Comparison of ENCODE assay signal across 7 cellular contexts in genomic region chr3:111978493-111978832, GRCh38. TPM values are rescaled to one million over a fixed set of nuclear protein-coding genes. Genes with fewer than 3 reads are reported as not detected.
DNase-seq lines count a peak whose midpoint lies in the region; FAIRE-seq and TF ChIP-seq lines count a peak whose summit lies in the region.

No MANE protein-coding gene starts in this region.

- no peak for FAIRE-seq in keratinocyte (lab: Jason Lieb, UNC)

- H3K27me3 ChIP-seq in HUES64 (ENCODE audit: insufficient read depth, low read length) (no peaks in the 10 kb centered on the region), keratinocyte (ENCODE audit: control insufficient read depth, extremely low read depth, insufficient read depth, low read length) (no peaks in the 10 kb centered on the region), subcutaneous abdominal adipose tissue (ENCODE audit: control insufficient read depth in 5 of 5, insufficient read depth in 4 of 5, low read length in 5 of 5) (no peaks in the 10 kb centered on the region)

- H3K4me3 ChIP-seq in HUES64 (ENCODE audit: low read length) (peak overlapping the region; percentile 96), keratinocyte (ENCODE audit: control insufficient read depth in 2 of 3, extremely low read depth in 1 of 3, insufficient read depth in 2 of 3, low read depth in 1 of 3, low read length in 3 of 3) (peak overlapping the region; percentile 72 to 84 (median 81)), subcutaneous abdominal adipose tissue (ENCODE audit: low read depth in 1 of 5, low read length in 5 of 5) (peak overlapping the region; percentile 86 to 99 (median 98))

- H3K36me3 Mint-ChIP-seq in activated naive CD8-positive, alpha-beta T cell treated with anti-CD3 and anti-CD28 coated beads for 36 hours = peaks cover 15% of the 10 kb centered on the region

- DNase-seq in activated naive CD8-positive, alpha-beta T cell treated with anti-CD3 and anti-CD28 coated beads for 36 hours = no peak
- DNase-seq in keratinocyte (ENCODE audit: low read depth, low spot score) (no peak), ACHN (no peak), G401 (ENCODE audit: low spot score) (no peak), iPS-NIHi11 (ENCODE audit: low spot score) (no peak)

- H3K4me2 ChIP-seq in keratinocyte (ENCODE audit: control insufficient read depth, extremely low read depth, insufficient read depth, low read depth, low read length) = peak overlapping the region; percentile 73

- H3K9me1 ChIP-seq in keratinocyte (ENCODE audit: control insufficient read depth, extremely low read depth, insufficient read depth, low read length) = no peaks in the 10 kb centered on the region

- H3K9me3 ChIP-seq in HUES64 (ENCODE audit: insufficient read depth, low read depth, low read length) = no peaks in the 10 kb centered on the region
- H3K9me3 ChIP-seq in keratinocyte (ENCODE audit: control insufficient read depth, low read depth, low read length) = no peaks in the 10 kb centered on the region
- H3K9me3 ChIP-seq in subcutaneous abdominal adipose tissue (ENCODE audit: control insufficient read depth in 5 of 5, low read length in 5 of 5) = no peaks in the 10 kb centered on the region

- no peaks in the 10 kb centered on the region for H3K27me3 Mint-ChIP-seq in activated naive CD8-positive, alpha-beta T cell treated with anti-CD3 and anti-CD28 coated beads for 36 hours

- H3K27ac Mint-ChIP-seq in activated naive CD8-positive, alpha-beta T cell treated with anti-CD3 and anti-CD28 coated beads for 36 hours = peak overlapping the region; percentile 90

- H3K9ac ChIP-seq in HUES64 (ENCODE audit: low read depth, low read length) (peak overlapping the region; percentile 42; the same call in 1 of the 2 replicates), keratinocyte (ENCODE audit: control insufficient read depth, extremely low read depth, insufficient read depth, low read length) (peak overlapping the region; percentile 84), subcutaneous abdominal adipose tissue (ENCODE audit: low read length in 5 of 5) (peak overlapping the region in 4 of 5 donors; percentile 80 to 87 (median 85))

- in situ Hi-C loops in ACHN (cut with HindIII; ENCODE audit: low pct_ligation_motif_present, low pct_unique_long_range_greater_than_20kb, low sequenced_read_pairs) (no loop called here), G401 (cut with HindIII; ENCODE audit: low sequenced_read_pairs) (no loop called here)

- H3K4me1 ChIP-seq in HUES64 (ENCODE audit: insufficient read depth, low read length) = peaks cover 7% of the 10 kb centered on the region
- peaks cover 8% of the 10 kb centered on the region for H3K4me1 ChIP-seq in keratinocyte (ENCODE audit: control insufficient read depth, extremely low read depth, insufficient read depth, low read length)
- peaks cover 0 to 28% (median 27%) of the 10 kb centered on the region in 5 donors for H3K4me1 ChIP-seq in subcutaneous abdominal adipose tissue (ENCODE audit: control insufficient read depth in 5 of 5, insufficient read depth in 5 of 5, low read length in 5 of 5)

- H3K36me3 ChIP-seq in HUES64 (ENCODE audit: insufficient read depth, low read length) (peaks cover 16% of the 10 kb centered on the region), keratinocyte (ENCODE audit: control insufficient read depth in 2 of 2, extremely low read depth in 1 of 2, insufficient read depth in 2 of 2, low read length in 2 of 2) (peaks cover 4 to 10% of the 10 kb centered on the region in 2 experiments), subcutaneous abdominal adipose tissue (ENCODE audit: control insufficient read depth in 5 of 5, insufficient read depth in 5 of 5, low read length in 5 of 5) (peaks cover 7 to 20% (median 14%) of the 10 kb centered on the region in 5 donors)

- no peaks in the 10 kb centered on the region for H4K20me1 ChIP-seq in keratinocyte (ENCODE audit: control insufficient read depth, extremely low read depth, insufficient read depth, low read length)

- H3K27ac ChIP-seq in HUES64 (ENCODE audit: low read depth, low read length) (no peak overlapping the region), keratinocyte (ENCODE audit: control insufficient read depth, insufficient read depth, low read length) (peak overlapping the region; percentile 68), subcutaneous abdominal adipose tissue (ENCODE audit: low read depth, low read length) (no peak overlapping the region)

- peaks cover 33% of the 10 kb centered on the region for H3K4me1 Mint-ChIP-seq in activated naive CD8-positive, alpha-beta T cell treated with anti-CD3 and anti-CD28 coated beads for 36 hours

- peak overlapping the region; percentile 49 for H2AFZ ChIP-seq in keratinocyte (ENCODE audit: control insufficient read depth, low read length)

- peaks cover 20% of the 10 kb centered on the region for H3K79me2 ChIP-seq in keratinocyte (ENCODE audit: control insufficient read depth, insufficient read depth, low read length)

- whole genome bisulfite sequencing in HUES64 = 25% methylated on average over 17 of the region's 17 CpGs

- H3K9me3 Mint-ChIP-seq in activated naive CD8-positive, alpha-beta T cell treated with anti-CD3 and anti-CD28 coated beads for 36 hours = no peaks in the 10 kb centered on the region

- peak overlapping the region; percentile 86 for H3K4me3 Mint-ChIP-seq in activated naive CD8-positive, alpha-beta T cell treated with anti-CD3 and anti-CD28 coated beads for 36 hours

- dilution Hi-C loops in keratinocyte (cut with MboI; ENCODE audit: extremely low pct_ligation_motif_present, low sequenced_read_pairs) = no loop called here

- no peak for TF ChIP-seq CTCF in keratinocyte (optimal IDR thresholded peaks at IDR 0.05 in 1 of 3, IDR thresholded peaks at IDR 0.05 in 1 of 3, conservative IDR thresholded peaks at IDR 0.05 in 1 of 3; ENCODE audit: extremely low read depth in 1 of 3, insufficient read depth in 2 of 3, low read length in 3 of 3)

RNA-seq across cellular contexts. Expression of gene ABHD10, which starts 0.4 kb away (rescaled TPM):
- polyA plus RNA-seq in HUES64 (2013, experiment 1 of 2) = 26.2 TPM
- polyA plus RNA-seq in HUES64 (2013, experiment 2 of 2) = 29.4 TPM
- 10 to 100 TPM; 56.2 to 57.8 TPM for total RNA-seq in activated naive CD8-positive, alpha-beta T cell treated with anti-CD3 and anti-CD28 coated beads for 36 hours
- polyA plus RNA-seq in keratinocyte = 12.0 to 22.2 TPM (median 13.2 TPM) in 3 replicates
- polyA plus RNA-seq in keratinocyte (2011; ENCODE audit: low read depth) = 3.9 TPM
- polyA plus RNA-seq in keratinocyte (2011; cell fraction: cytosol; rRNA removed) = 6.9 and 15.9 TPM in 2 replicates
- polyA plus RNA-seq in keratinocyte (2011; cell fraction: nucleus; rRNA removed) = 12.9 and 17.7 TPM in 2 replicates
- polyA plus RNA-seq in keratinocyte (2012; ENCODE audit: low replicate concordance) = 7.6 and 11.3 TPM in 2 replicates
- polyA minus RNA-seq in keratinocyte = 1.7 to 17.9 TPM (median 8.0 TPM) in 3 replicates
- 16.1 TPM for polyA minus RNA-seq in keratinocyte (2011; cell fraction: cytosol; rRNA and poly(A)+ RNA removed)
- polyA minus RNA-seq in keratinocyte (2011; cell fraction: nucleus; rRNA and poly(A)+ RNA removed) = 10.8 and 40.9 TPM in 2 replicates
- 26.5 and 39.9 TPM in 2 replicates for total RNA-seq in G401 (2014; rRNA removed; shearing (Covaris generic))

RNA-seq across cellular contexts. Expression of gene TAGLN3, which starts 20.3 kb away (rescaled TPM):
- polyA plus RNA-seq in HUES64 (2013, experiment 1 of 2) = 14.5 TPM
- 31.1 TPM for polyA plus RNA-seq in HUES64 (2013, experiment 2 of 2)
- under 1 TPM; 0.31 to 0.48 TPM for total RNA-seq in activated naive CD8-positive, alpha-beta T cell treated with anti-CD3 and anti-CD28 coated beads for 36 hours
- polyA plus RNA-seq in keratinocyte = 6.4 to 8.9 TPM (median 8.5 TPM) in 3 replicates
- 1.9 TPM for polyA plus RNA-seq in keratinocyte (2011; ENCODE audit: low read depth)
- polyA plus RNA-seq in keratinocyte (2011; cell fraction: cytosol; rRNA removed) = 4.2 and 4.3 TPM in 2 replicates
- 4.6 and 5.7 TPM in 2 replicates for polyA plus RNA-seq in keratinocyte (2011; cell fraction: nucleus; rRNA removed)
- 2.4 and 5.7 TPM in 2 replicates for polyA plus RNA-seq in keratinocyte (2012; ENCODE audit: low replicate concordance)
- 2.5 to 6.7 TPM (median 2.5 TPM) in 3 replicates for polyA minus RNA-seq in keratinocyte
- polyA minus RNA-seq in keratinocyte (2011; cell fraction: cytosol; rRNA and poly(A)+ RNA removed) = not detected
- polyA minus RNA-seq in keratinocyte (2011; cell fraction: nucleus; rRNA and poly(A)+ RNA removed) = 5.9 and 8.8 TPM in 2 replicates
- not detected in 2 replicates for total RNA-seq in G401 (2014; rRNA removed; shearing (Covaris generic))

RNA-seq across cellular contexts. Expression of gene TMPRSS7, which starts 56.1 kb away (rescaled TPM):
- polyA plus RNA-seq in HUES64 (2013, experiment 1 of 2) = not detected
- polyA plus RNA-seq in HUES64 (2013, experiment 2 of 2) = not detected
- not detected for total RNA-seq in activated naive CD8-positive, alpha-beta T cell treated with anti-CD3 and anti-CD28 coated beads for 36 hours
- polyA plus RNA-seq in keratinocyte = 0.02 to 0.18 TPM (median 0.08 TPM) in 3 replicates
- not detected for polyA plus RNA-seq in keratinocyte (2011; ENCODE audit: low read depth)
- 0.04 and 0.05 TPM in 2 replicates for polyA plus RNA-seq in keratinocyte (2011; cell fraction: cytosol; rRNA removed)
- 0.18 and 0.21 TPM in 2 replicates for polyA plus RNA-seq in keratinocyte (2011; cell fraction: nucleus; rRNA removed)
- 0.05 and 0.14 TPM in 2 replicates for polyA plus RNA-seq in keratinocyte (2012; ENCODE audit: low replicate concordance)
- 0.26 TPM in 1 of 3 replicates, not detected in the others for polyA minus RNA-seq in keratinocyte
- polyA minus RNA-seq in keratinocyte (2011; cell fraction: cytosol; rRNA and poly(A)+ RNA removed) = not detected
- polyA minus RNA-seq in keratinocyte (2011; cell fraction: nucleus; rRNA and poly(A)+ RNA removed) = 0.23 and 0.32 TPM in 2 replicates
- not detected in 2 replicates for total RNA-seq in G401 (2014; rRNA removed; shearing (Covaris generic))
